Comparison of ENCODE assay signal across 8 cellular contexts in the genomic region with DNA sequence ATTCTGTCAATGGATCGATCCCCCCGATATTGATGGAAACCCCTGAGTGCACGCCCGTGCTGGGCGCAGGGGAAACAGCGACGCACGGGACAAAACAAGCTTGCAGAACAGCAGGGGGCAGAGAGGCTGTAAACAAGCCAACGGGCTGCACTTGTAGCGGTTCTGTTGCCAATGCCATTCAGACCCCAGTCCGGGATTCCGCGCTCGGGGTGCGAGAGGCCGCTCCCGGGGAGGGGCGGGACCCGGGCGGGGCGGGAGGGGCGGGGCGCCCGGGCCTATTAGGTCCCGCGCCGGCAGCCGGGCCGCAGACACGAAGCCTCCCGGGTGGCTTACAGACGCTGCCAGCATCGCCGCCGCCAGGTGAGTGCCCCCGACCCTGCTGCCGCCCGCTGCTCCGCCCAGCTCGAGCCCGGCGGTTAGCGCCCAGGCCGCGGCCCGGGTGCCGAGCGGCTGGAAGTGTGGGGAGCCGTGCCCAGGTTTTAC.
DNase-seq lines count a peak whose midpoint lies in the region; TF ChIP-seq lines count a peak whose summit lies in the region.

A gene with protein sequence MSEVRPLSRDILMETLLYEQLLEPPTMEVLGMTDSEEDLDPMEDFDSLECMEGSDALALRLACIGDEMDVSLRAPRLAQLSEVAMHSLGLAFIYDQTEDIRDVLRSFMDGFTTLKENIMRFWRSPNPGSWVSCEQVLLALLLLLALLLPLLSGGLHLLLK (plus strand): TSS at position 307 of the 483 bp plus-strand sequence. CDS start 13,273 bp downstream, outside the sequence.

- peak; percentile 41; the same call in 1 of the 2 replicates for TF ChIP-seq CTCF in GM12875 (IDR thresholded peaks at IDR 0.05; ENCODE audit: borderline replicate concordance, insufficient read depth, low read depth, low read length)

- in situ Hi-C loops in T47D (cut with HindIII; ENCODE audit: low pct_unique_long_range_greater_than_20kb, low sequenced_read_pairs): no loop called here

- DNase-seq in Kasumi-1 (lab: John Stamatoyannopoulos, UW) (peak; percentile 40 to 56), UCSD-AML1 (lab: John Stamatoyannopoulos, UW; ENCODE audit: unreplicated experiment) (peak; percentile 63), T47D (ENCODE audit: low read depth in 1 of 2, low spot score in 1 of 2) (peak; percentile 52 to 71), kidney tubule cell (ENCODE audit: low spot score) (peak; percentile 53), NCI-H446 treated with DMSO at 0.1 percent for 48 hours (lab: John Stamatoyannopoulos, UW) (no peak), GDM1 (lab: John Stamatoyannopoulos, UW) (no peak)
- peak; percentile 36 to 43 for DNase-seq in stimulated activated CD4-positive, alpha-beta T cell treated with anti-CD3 and anti-CD28 coated beads, Interleukin-4, amount 100 ng/mL, for 4 hours

- peak within 1 kb of the TSS; percentile 91 for H3K4me3 ChIP-seq in GM12875 (ENCODE audit: low read depth, low read length)

Comparison
In these comparisons a context has a peak if more than half of its experiments do, and no peak if none do; other contexts are left out.
1. DNase-seq: peak in Kasumi-1 (2 of 2), UCSD-AML1 (single experiment), T47D (2 of 2), kidney tubule cell (single experiment) and stimulated activated CD4-positive, alpha-beta T cell treated with anti-CD3 and anti-CD28 coated beads, Interleukin-4, amount 100 ng/mL, for 4 hours (2 of 2); none in NCI-H446 treated with DMSO at 0.1 percent for 48 hours (single experiment) and GDM1 (single experiment).